Comparison of ENCODE assay signal across 9 cellular contexts in genomic region chr13:100235311-100235901, GRCh38.
DNase-seq lines count a peak whose midpoint lies in the region; ATAC-seq, FAIRE-seq and TF ChIP-seq lines count a peak whose summit lies in the region.
"Had no signal": no experiment of that assay in that cellular context is flagged by ENCODE, and none has a peak within 500 bp of the region (broad histone marks: within the 10 kb centered on the region; RNA-seq: fewer than 3 reads in every experiment).

No MANE protein-coding gene starts in this region.

- H3K4me3 ChIP-seq in bronchial epithelial cell (ENCODE audit: low read depth, low read length) (no peak overlapping the region), lung (no peak overlapping the region)

- peaks cover 0 to 10% of the 10 kb centered on the region in 2 donors for H3K4me1 ChIP-seq in lung (ENCODE audit: control insufficient read depth in 2 of 2, insufficient read depth in 2 of 2, low read length in 2 of 2)

- H3K36me3 ChIP-seq in bronchial epithelial cell (ENCODE audit: control insufficient read depth, insufficient read depth, low read length) (no peaks in the 10 kb centered on the region), lung (ENCODE audit: control insufficient read depth in 2 of 2, insufficient read depth in 2 of 2, low read length in 2 of 2) (no peaks in the 10 kb centered on the region)

- no peaks in the 10 kb centered on the region for H3K9me3 ChIP-seq in lung (ENCODE audit: control insufficient read depth in 2 of 2, insufficient read depth in 1 of 2, low read length in 1 of 2)

- ATAC-seq in HG03175 (IDR thresholded peaks at IDR 0.05; ENCODE audit: unreplicated experiment): peak; percentile 58
- ATAC-seq in lung (ENCODE audit: insufficient read depth, low FRiP score): no peak
- ATAC-seq in HG02759 (IDR thresholded peaks at IDR 0.05; ENCODE audit: unreplicated experiment): no peak
- ATAC-seq in HG02938 (IDR thresholded peaks at IDR 0.05; ENCODE audit: unreplicated experiment): no peak

- no peak overlapping the region for H3K27ac ChIP-seq in lung (ENCODE audit: low read depth in 1 of 2, low read length in 1 of 2)

- peak; percentile 70 for DNase-seq in NCI-H2171 treated with DMSO at 0.1 percent for 48 hours (lab: John Stamatoyannopoulos, UW)
- DNase-seq in NCI-H2171 (lab: John Stamatoyannopoulos, UW): no peak
- DNase-seq in NCI-H774 (lab: John Stamatoyannopoulos, UW): peak; percentile 25
- DNase-seq in bronchial epithelial cell (ENCODE audit: low read depth): peak; percentile 55
- no peak for DNase-seq in lung (ENCODE audit: low spot score)
- DNase-seq: activated naive CD8-positive, alpha-beta T cell treated with anti-CD3 and anti-CD28 coated beads, Interleukin-2, amount 10 ng/mL, durations not matched to agents 7 days and 5 days had no signal

- TF ChIP-seq CTCF in bronchial epithelial cell (IDR thresholded peaks at IDR 0.05; ENCODE audit: insufficient read depth, low read length, severe bottlenecking): peak; percentile 42
- peak; percentile 35 for TF ChIP-seq CTCF in lung (IDR thresholded peaks at IDR 0.05; ENCODE audit: control extremely low read depth, extremely low read depth)

- no peaks in the 10 kb centered on the region for H3K27me3 ChIP-seq in bronchial epithelial cell (ENCODE audit: control insufficient read depth, insufficient read depth, low read length)
- no peaks in the 10 kb centered on the region for H3K27me3 ChIP-seq in lung (ENCODE audit: control insufficient read depth, insufficient read depth)

- WGBS in lung, 2 donors: 29 to 39% methylated on average over 5 of the region's 5 CpGs

- no peak for FAIRE-seq in bronchial epithelial cell (lab: Jason Lieb, UNC)

Comparison
In these comparisons a context has a peak if more than half of its experiments do, and no peak if none do; other contexts are left out.
1. DNase-seq: peak in NCI-H2171 treated with DMSO at 0.1 percent for 48 hours (single experiment), NCI-H774 (single experiment) and bronchial epithelial cell (single experiment); none in NCI-H2171 (single experiment) and lung (single experiment).